ENCODE assay signal across 1 cellular context in the genomic region with DNA sequence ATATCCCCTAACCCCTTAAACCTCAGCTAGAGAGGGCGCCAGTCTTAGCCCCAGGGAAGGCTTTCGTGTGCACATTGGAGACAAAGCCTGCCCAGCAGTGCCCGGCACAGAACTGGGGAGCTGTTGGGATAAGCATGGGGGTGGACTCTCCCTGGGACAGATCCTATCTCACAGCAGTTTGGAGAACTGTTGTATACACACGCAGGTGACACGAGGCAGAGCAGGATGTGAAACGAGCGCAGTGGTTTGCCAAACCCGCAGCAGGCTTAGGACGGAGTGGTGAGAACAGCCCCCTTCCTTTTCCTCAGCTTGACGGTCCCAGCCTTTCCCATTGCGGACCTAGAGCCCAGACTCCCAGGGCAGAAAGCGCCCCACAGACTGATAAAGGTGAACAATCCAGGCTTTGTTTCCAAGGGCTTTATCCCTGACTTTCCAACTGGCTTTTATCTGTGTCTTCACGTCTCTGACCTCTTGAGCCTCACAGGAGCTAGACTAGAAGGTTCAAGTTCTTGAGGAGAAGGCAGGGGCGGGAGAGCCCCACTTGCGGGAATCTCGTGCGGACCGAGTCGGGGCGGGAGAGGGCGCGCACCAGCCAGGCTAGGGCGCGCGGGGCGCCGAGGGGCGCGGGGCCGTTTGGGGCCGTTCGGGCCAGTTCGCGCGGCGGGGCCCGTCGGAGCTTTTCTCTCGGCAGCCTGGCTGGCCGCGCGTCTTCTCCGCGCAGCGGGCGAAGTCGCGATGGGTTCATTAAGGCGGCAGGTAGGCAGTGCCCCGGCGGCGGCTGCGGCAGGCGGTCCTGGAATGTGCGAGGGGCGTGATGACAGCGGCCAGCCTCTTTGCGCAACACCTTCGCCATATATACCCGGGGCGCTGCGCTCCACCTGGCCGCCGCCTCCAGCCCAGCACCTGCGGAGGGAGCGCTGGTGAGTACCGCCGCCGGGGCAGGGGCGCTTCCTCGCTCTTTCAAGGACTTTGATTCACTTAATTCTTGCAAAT.
TF ChIP-seq lines count a peak whose summit lies in the region.

A gene with protein sequence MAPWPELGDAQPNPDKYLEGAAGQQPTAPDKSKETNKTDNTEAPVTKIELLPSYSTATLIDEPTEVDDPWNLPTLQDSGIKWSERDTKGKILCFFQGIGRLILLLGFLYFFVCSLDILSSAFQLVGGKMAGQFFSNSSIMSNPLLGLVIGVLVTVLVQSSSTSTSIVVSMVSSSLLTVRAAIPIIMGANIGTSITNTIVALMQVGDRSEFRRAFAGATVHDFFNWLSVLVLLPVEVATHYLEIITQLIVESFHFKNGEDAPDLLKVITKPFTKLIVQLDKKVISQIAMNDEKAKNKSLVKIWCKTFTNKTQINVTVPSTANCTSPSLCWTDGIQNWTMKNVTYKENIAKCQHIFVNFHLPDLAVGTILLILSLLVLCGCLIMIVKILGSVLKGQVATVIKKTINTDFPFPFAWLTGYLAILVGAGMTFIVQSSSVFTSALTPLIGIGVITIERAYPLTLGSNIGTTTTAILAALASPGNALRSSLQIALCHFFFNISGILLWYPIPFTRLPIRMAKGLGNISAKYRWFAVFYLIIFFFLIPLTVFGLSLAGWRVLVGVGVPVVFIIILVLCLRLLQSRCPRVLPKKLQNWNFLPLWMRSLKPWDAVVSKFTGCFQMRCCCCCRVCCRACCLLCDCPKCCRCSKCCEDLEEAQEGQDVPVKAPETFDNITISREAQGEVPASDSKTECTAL (plus strand): TSS at position 881 of the 993 bp plus-strand sequence. CDS start 6,650 bp downstream, outside the sequence.

TF ChIP-seq in IMR-90, 13 proteins besides CTCF, POLR2A, EP300 and RAD21:
- TF ChIP-seq FOS (IDR thresholded peaks at IDR 0.05; ENCODE audit: low read depth, low read length) (no peak), CHD1 (IDR thresholded peaks at IDR 0.05; ENCODE audit: low read depth, low read length) (no peak)
